ENCODE assay signal across 1 cellular context in genomic region chr7:130124711-130125110, GRCh38.
A peak's percentile ranks its signal among the peaks of the same experiment; 100 is the strongest.
TF ChIP-seq lines count a peak whose summit lies in the region.

No MANE protein-coding gene starts in this region.

TF ChIP-seq in K562, 482 proteins besides CTCF, POLR2A, EP300 and RAD21 (continued from another document):
- TF ChIP-seq ZBTB26 (CRISPR knock-in tag; IDR thresholded peaks at IDR 0.05) = no peak
- TF ChIP-seq KDM1A (IDR thresholded peaks at IDR 0.05) = peak; percentile 46 to 59; a peak in 3 of 4 replicates
- peak; percentile 70 for TF ChIP-seq ZNF592 (IDR thresholded peaks at IDR 0.05)
- peak; percentile 56 for TF ChIP-seq NCOR1 (IDR thresholded peaks at IDR 0.05)
- TF ChIP-seq PKNOX1 (IDR thresholded peaks at IDR 0.05) = peak; percentile 61
TF ChIP-seq in K562: peak in this region for 24.
